14 cellular contexts compared by ENCODE assay signal in genomic region chr4:173835863-173836262, GRCh38.
DNase-seq lines count a peak whose midpoint lies in the region; ATAC-seq, FAIRE-seq and TF ChIP-seq lines count a peak whose summit lies in the region.
"Had no signal": no experiment of that assay in that cellular context is flagged by ENCODE, and none has a peak within 500 bp of the region (broad histone marks: within the 10 kb centered on the region; RNA-seq: fewer than 3 reads in every experiment).

No MANE protein-coding gene starts in this region.

- TF ChIP-seq POLR2A in sigmoid colon (IDR thresholded peaks at IDR 0.05) (no peak), H54 (IDR thresholded peaks at IDR 0.05; ENCODE audit: low read depth, low read length) (no peak)

- ATAC-seq in WTC11 = peak; percentile 89
- peak in 7 of 8 donors; percentile 47 to 96 (median 78) for ATAC-seq in heart right ventricle

- H3K4me1 ChIP-seq in heart right ventricle = peaks cover 0 to 7% (median 0%) of the 10 kb centered on the region in 9 donors
- H3K4me1 ChIP-seq in sigmoid colon = no peaks in the 10 kb centered on the region
- H3K4me1 ChIP-seq: suprapubic skin had no signal

- POLR2A ChIA-PET in WTC11 (lab: Charles Lee) = no interaction called here

- peaks cover 4% of the 10 kb centered on the region; the same call in 1 of the 2 replicates for H3K9me3 Mint-ChIP-seq in WTC11

- no peaks in the 10 kb centered on the region for H3K36me3 Mint-ChIP-seq in WTC11

- H3K4me3 Mint-ChIP-seq in WTC11 = no peak overlapping the region

- TF ChIP-seq CTCF in WTC11 (IDR thresholded peaks at IDR 0.05) (no peak), heart right ventricle (IDR thresholded peaks at IDR 0.05) (no peak), sigmoid colon (IDR thresholded peaks at IDR 0.05) (no peak)

- CTCF ChIA-PET in WTC11 (lab: Charles Lee) = interaction anchor here (0.7 to 1.4 kb wide), 4 partner anchors 8 to 298 kb away, joined by 3 to 6 read pairs (median 4); no protein-coding TSS in a partner anchor

- peak overlapping the region in 2 of 10 donors; percentile 9 to 51 for H3K27ac ChIP-seq in heart right ventricle
- peak overlapping the region in 2 of 4 donors; percentile 2 to 19 for H3K27ac ChIP-seq in sigmoid colon
- H3K27ac ChIP-seq: suprapubic skin had no signal

- DNase-seq in HCEC 1CT (peak; percentile 33), WTC11 (ENCODE audit: low spot score) (no peak), heart right ventricle (peak in 1 of 2 donors; percentile 36), sigmoid colon (peak; percentile 70), H54 (ENCODE audit: insufficient read length, low spot score) (no peak), NCI-H146 (lab: John Stamatoyannopoulos, UW) (no peak), NCI-H2107 (lab: John Stamatoyannopoulos, UW) (no peak), T-helper 9 cell (no peak)
- DNase-seq: activated CD4-positive, alpha-beta T cell treated with anti-CD3 and anti-CD28 coated beads for 48 hours; GDM1; NCI-H1694 treated with DMSO at 0.1 percent for 48 hours; RPMI8226; stimulated activated CD4-positive, alpha-beta T cell treated with anti-CD3 and anti-CD28 coated beads, Interleukin-4, amount 100 ng/mL, for 1 hour had no signal

- intact Hi-C loops in heart right ventricle (cut with DNase I) (no loop called here), sigmoid colon (cut with DNase I) (no loop called here)

- peaks cover 8% of the 10 kb centered on the region for H3K4me1 Mint-ChIP-seq in WTC11

- no peak overlapping the region for H3K27ac Mint-ChIP-seq in WTC11

- H3K9me3 ChIP-seq in heart right ventricle (peaks cover 0 to 4% (median 0%) of the 10 kb centered on the region in 11 donors), sigmoid colon (no peaks in the 10 kb centered on the region)
- H3K9me3 ChIP-seq: suprapubic skin had no signal

- WGBS in heart right ventricle, 2 donors = 17 to 18% methylated on average over 4 of the region's 4 CpGs
- 58 to 59% methylated on average over 4 of the region's 4 CpGs for WGBS in sigmoid colon, 2 donors

- H3K36me3 ChIP-seq in heart right ventricle = no peaks in the 10 kb centered on the region
- H3K36me3 ChIP-seq in sigmoid colon = no peaks in the 10 kb centered on the region
- H3K36me3 ChIP-seq: suprapubic skin had no signal

- no peaks in the 10 kb centered on the region for H3K27me3 Mint-ChIP-seq in WTC11 (ENCODE audit: low read depth)

- H3K27me3 ChIP-seq in heart right ventricle = no peaks in the 10 kb centered on the region
- no peaks in the 10 kb centered on the region for H3K27me3 ChIP-seq in sigmoid colon
- H3K27me3 ChIP-seq: suprapubic skin had no signal

- H3K4me3 ChIP-seq in heart right ventricle = no peak overlapping the region
- no peak overlapping the region for H3K4me3 ChIP-seq in sigmoid colon
- H3K4me3 ChIP-seq: suprapubic skin had no signal

- no peak for FAIRE-seq in H54 (lab: Jason Lieb, UNC)

- no peak for TF ChIP-seq EP300 in sigmoid colon (IDR thresholded peaks at IDR 0.05)

TF ChIP-seq in WTC11, 78 proteins besides CTCF, POLR2A, EP300 and RAD21:
- TF ChIP-seq STAT6 (CRISPR knock-in tag; conservative IDR thresholded peaks at IDR 0.05; ENCODE audit: low read depth) = no peak
- TF ChIP-seq FOXK1 (CRISPR knock-in tag; IDR thresholded peaks at IDR 0.05) = no peak
- TF ChIP-seq MYBL2 (CRISPR knock-in tag; IDR thresholded peaks at IDR 0.05) = no peak
- no peak for TF ChIP-seq ZNF512 (CRISPR knock-in tag; IDR thresholded peaks at IDR 0.05; ENCODE audit: borderline replicate concordance)
- TF ChIP-seq ZNF138 (CRISPR knock-in tag; conservative IDR thresholded peaks at IDR 0.05) = no peak
- no peak for TF ChIP-seq ATF6 (CRISPR knock-in tag; IDR thresholded peaks at IDR 0.05)
- no peak for TF ChIP-seq FOXJ3 (CRISPR knock-in tag; IDR thresholded peaks at IDR 0.05; ENCODE audit: borderline replicate concordance)
- TF ChIP-seq E2F5 (CRISPR knock-in tag; IDR thresholded peaks at IDR 0.05) = no peak
TF ChIP-seq in WTC11: peak in this region for 0.

Comparison
In these comparisons a context has a peak if more than half of its experiments do, and no peak if none do; other contexts are left out.
1. DNase-seq: peak in HCEC 1CT (single experiment) and sigmoid colon (single experiment); none in WTC11 (single experiment), H54 (single experiment), NCI-H146 (single experiment), NCI-H2107 (single experiment) and T-helper 9 cell (single experiment).